Comparison of ENCODE assay signal across 11 cellular contexts in genomic region chr2:104845552-104845931, GRCh38. TPM values are rescaled to one million over a fixed set of nuclear protein-coding genes. Genes with fewer than 3 reads are reported as not detected.
DNase-seq lines count a peak whose midpoint lies in the region; ATAC-seq and TF ChIP-seq lines count a peak whose summit lies in the region.
"Had no signal": no experiment of that assay in that cellular context is flagged by ENCODE, and none has a peak within 500 bp of the region (broad histone marks: within the 10 kb centered on the region; RNA-seq: fewer than 3 reads in every experiment).

No MANE protein-coding gene starts in this region.

- WGBS in iPS DF 6.9 (ENCODE audit: insufficient coverage, insufficient read length): no CpG with 5 or more reads among the region's 13 CpGs

- CTCF ChIA-PET in activated B cell treated with CpG ODN at 0.5 μM for 24 hours (lab: Charles Lee): no interaction called here

- DNase-seq in GM23338 (ENCODE audit: low spot score): peak; percentile 75
- DNase-seq in activated B cell treated with CpG ODN at 0.5 μM for 24 hours: no peak
- DNase-seq in iPS DF 6.9 (ENCODE audit: low read depth, low spot score): no peak
- DNase-seq in neural progenitor cell (ENCODE audit: low spot score): peak; percentile 63
- no peak for DNase-seq in MV-4-11 (lab: John Stamatoyannopoulos, UW)
- DNase-seq: mucosa of descending colon had no signal

- peaks cover 56% of the 10 kb centered on the region for H3K4me1 ChIP-seq in GM23338 (ENCODE audit: insufficient read depth)
- no peaks in the 10 kb centered on the region for H3K4me1 ChIP-seq in iPS DF 6.9 (ENCODE audit: control insufficient read depth, insufficient read depth, low read length)
- H3K4me1 ChIP-seq in neural progenitor cell: peaks cover 22% of the 10 kb centered on the region

- TF ChIP-seq CTCF in GM23338 (conservative IDR thresholded peaks at IDR 0.05; ENCODE audit: low read depth in 2 of 2) (no peak), activated B cell treated with CpG ODN at 0.5 μM for 24 hours (IDR thresholded peaks at IDR 0.05) (no peak), neural progenitor cell (IDR thresholded peaks at IDR 0.05) (no peak)

- no peak for ATAC-seq in GM23338
- ATAC-seq in activated B cell treated with CpG ODN at 0.5 μM for 24 hours (ENCODE audit: low read depth): no peak
- no peak for ATAC-seq in GM18519 (IDR thresholded peaks at IDR 0.05; ENCODE audit: low FRiP score, unreplicated experiment)
- no peak for ATAC-seq in GM21528 (IDR thresholded peaks at IDR 0.05; ENCODE audit: low FRiP score, unreplicated experiment)
- no peak for ATAC-seq in GM18498 (IDR thresholded peaks at IDR 0.05; ENCODE audit: unreplicated experiment)
- ATAC-seq: mucosa of descending colon had no signal

- H3K36me3 Mint-ChIP-seq in GM23338 (ENCODE audit: low read depth) (no peaks in the 10 kb centered on the region; the same call in 2 of the 3 replicates), activated B cell treated with CpG ODN at 0.5 μM for 24 hours (ENCODE audit: low read depth) (no peaks in the 10 kb centered on the region), neural progenitor cell (peaks cover 3% of the 10 kb centered on the region)

- H3K27ac ChIP-seq in GM23338 (ENCODE audit: low read depth) (no peak overlapping the region), iPS DF 6.9 (ENCODE audit: low read length) (no peak overlapping the region), neural progenitor cell (no peak overlapping the region)
- H3K27ac ChIP-seq: HL-60, tibial nerve had no signal

- H2AFZ ChIP-seq in GM23338 (peak overlapping the region; percentile 35), neural progenitor cell (replicated peaks) (peak overlapping the region; percentile 92)

- H3K4me3 Mint-ChIP-seq in GM23338: peak overlapping the region; percentile 74
- H3K4me3 Mint-ChIP-seq in activated B cell treated with CpG ODN at 0.5 μM for 24 hours: no peak overlapping the region
- peak overlapping the region; percentile 99 for H3K4me3 Mint-ChIP-seq in neural progenitor cell

- intact Hi-C loops in activated B cell treated with CpG ODN at 0.5 μM for 24 hours (cut with micrococcal nuclease): loop anchor here (5.0 kb wide), 1 partner anchor 888 kb away; no protein-coding TSS in a partner anchor

- no peaks in the 10 kb centered on the region for H3K36me3 ChIP-seq in GM23338 (ENCODE audit: insufficient read depth)
- no peaks in the 10 kb centered on the region for H3K36me3 ChIP-seq in iPS DF 6.9 (ENCODE audit: control insufficient read depth, insufficient read depth, low read length)
- no peaks in the 10 kb centered on the region for H3K36me3 ChIP-seq in neural progenitor cell
- H3K36me3 ChIP-seq: tibial nerve had no signal

- POLR2A ChIA-PET in activated B cell treated with CpG ODN at 0.5 μM for 24 hours (lab: Charles Lee): no interaction called here

- peaks cover 60% of the 10 kb centered on the region for H3K4me1 Mint-ChIP-seq in GM23338
- peaks cover 12% of the 10 kb centered on the region for H3K4me1 Mint-ChIP-seq in activated B cell treated with CpG ODN at 0.5 μM for 24 hours
- peaks cover 57% of the 10 kb centered on the region for H3K4me1 Mint-ChIP-seq in neural progenitor cell

- peak overlapping the region; percentile 5 for H3K27ac Mint-ChIP-seq in GM23338
- H3K27ac Mint-ChIP-seq in activated B cell treated with CpG ODN at 0.5 μM for 24 hours: peak overlapping the region; percentile 7
- peak overlapping the region; percentile 95 for H3K27ac Mint-ChIP-seq in neural progenitor cell

- H3K79me2 ChIP-seq in GM23338 (replicated peaks; ENCODE audit: insufficient read depth): no peaks in the 10 kb centered on the region
- no peaks in the 10 kb centered on the region for H3K79me2 ChIP-seq in neural progenitor cell (ENCODE audit: low read depth)

- H3K4me2 ChIP-seq in GM23338 (peak overlapping the region; percentile 84), neural progenitor cell (peak overlapping the region; percentile 82)

- H3K4me3 ChIP-seq in GM23338: peak overlapping the region; percentile 58
- H3K4me3 ChIP-seq in iPS DF 6.9 (ENCODE audit: low read length): peak overlapping the region; percentile 3; the same call in 1 of the 2 replicates
- H3K4me3 ChIP-seq in neural progenitor cell: peak overlapping the region; percentile 61
- H3K4me3 ChIP-seq: mucosa of descending colon had no signal

- H3K9ac ChIP-seq in neural progenitor cell: no peak overlapping the region

- H3K27me3 ChIP-seq in GM23338 (ENCODE audit: insufficient read depth) (peaks cover 100% of the 10 kb centered on the region), iPS DF 6.9 (ENCODE audit: control insufficient read depth, insufficient read depth, low read length) (peaks cover 59% of the 10 kb centered on the region), neural progenitor cell (peaks cover 100% of the 10 kb centered on the region)

- H3K27me3 Mint-ChIP-seq in GM23338 (ENCODE audit: insufficient read depth, low read depth, poor library complexity) (peaks cover 87% of the 10 kb centered on the region), activated B cell treated with CpG ODN at 0.5 μM for 24 hours (peaks cover 75% of the 10 kb centered on the region), neural progenitor cell (ENCODE audit: insufficient read depth, low read depth) (peaks cover 18% of the 10 kb centered on the region)

- no peaks in the 10 kb centered on the region for H3K9me2 ChIP-seq in GM23338 (ENCODE audit: insufficient read depth)

- H3K9me3 ChIP-seq in iPS DF 6.9 (ENCODE audit: control insufficient read depth, insufficient read depth, low read length): no peaks in the 10 kb centered on the region
- H3K9me3 ChIP-seq in neural progenitor cell (ENCODE audit: low read depth): no peaks in the 10 kb centered on the region
- H3K9me3 ChIP-seq: mucosa of descending colon, tibial nerve had no signal

- H3K9me3 Mint-ChIP-seq in GM23338 (no peaks in the 10 kb centered on the region; the same call in 2 of the 3 replicates), activated B cell treated with CpG ODN at 0.5 μM for 24 hours (peaks cover 3% of the 10 kb centered on the region), neural progenitor cell (no peaks in the 10 kb centered on the region)

- H3F3A ChIP-seq in GM23338 (replicated peaks; ENCODE audit: low read depth) (peaks cover 6% of the 10 kb centered on the region; the same call in 1 of the 2 replicates), neural progenitor cell (ENCODE audit: low read depth) (peaks cover 45% of the 10 kb centered on the region)

- H4K20me1 ChIP-seq in GM23338 (replicated peaks; ENCODE audit: insufficient read depth) (no peaks in the 10 kb centered on the region; the same call in none of the 2 replicates), neural progenitor cell (ENCODE audit: low read depth) (peaks cover 35% of the 10 kb centered on the region)

TF ChIP-seq in GM23338, 12 proteins besides CTCF, POLR2A, EP300 and RAD21:
- TF ChIP-seq EZH2 (IDR thresholded peaks at IDR 0.05; ENCODE audit: low read depth, unreplicated experiment) (peak; percentile 48), ZNF331 (CRISPR knock-in tag; IDR thresholded peaks at IDR 0.05; ENCODE audit: low read depth) (no peak), ETS1 (IDR thresholded peaks at IDR 0.05) (no peak)
TF ChIP-seq in GM23338: peak in this region for 1.

RNA-seq across cellular contexts. Expression of gene POU3F3, which starts 8.4 kb away (rescaled TPM):
- total RNA-seq in GM23338 (2014; rRNA removed; shearing (Covaris generic)): 0.24 TPM in 1 of 2 replicates, not detected in the other
- polyA plus RNA-seq in GM23338 (2016; fragmentation: Nextera tagmentation; extraction: Ambion mirVana): 0.06 and 0.14 TPM in 2 replicates
- total RNA-seq in activated B cell treated with CpG ODN at 0.5 μM for 24 hours: not detected in 2 replicates
- 0.25 TPM in 1 of 2 replicates, not detected in the other for total RNA-seq in neural progenitor cell (ENCODE audit: low replicate concordance)
- total RNA-seq: tibial nerve had no signal

Comparison
In these comparisons a context has a peak if more than half of its experiments do, and no peak if none do; other contexts are left out.
1. DNase-seq: peak in GM23338 (single experiment) and neural progenitor cell (single experiment); none in activated B cell treated with CpG ODN at 0.5 μM for 24 hours (single experiment), iPS DF 6.9 (single experiment) and MV-4-11 (single experiment).
2. H3K4me3 ChIP-seq: peak in every context shown above with its lines; median percentile 61 in neural progenitor cell; 58 in GM23338; 3 in iPS DF 6.9.
3. H3K27ac Mint-ChIP-seq: peak in every context shown above with its lines; median percentile 95 in neural progenitor cell; 7 in activated B cell treated with CpG ODN at 0.5 μM for 24 hours; 5 in GM23338.